ENCODE assay signal across 8 cellular contexts in the genomic region with DNA sequence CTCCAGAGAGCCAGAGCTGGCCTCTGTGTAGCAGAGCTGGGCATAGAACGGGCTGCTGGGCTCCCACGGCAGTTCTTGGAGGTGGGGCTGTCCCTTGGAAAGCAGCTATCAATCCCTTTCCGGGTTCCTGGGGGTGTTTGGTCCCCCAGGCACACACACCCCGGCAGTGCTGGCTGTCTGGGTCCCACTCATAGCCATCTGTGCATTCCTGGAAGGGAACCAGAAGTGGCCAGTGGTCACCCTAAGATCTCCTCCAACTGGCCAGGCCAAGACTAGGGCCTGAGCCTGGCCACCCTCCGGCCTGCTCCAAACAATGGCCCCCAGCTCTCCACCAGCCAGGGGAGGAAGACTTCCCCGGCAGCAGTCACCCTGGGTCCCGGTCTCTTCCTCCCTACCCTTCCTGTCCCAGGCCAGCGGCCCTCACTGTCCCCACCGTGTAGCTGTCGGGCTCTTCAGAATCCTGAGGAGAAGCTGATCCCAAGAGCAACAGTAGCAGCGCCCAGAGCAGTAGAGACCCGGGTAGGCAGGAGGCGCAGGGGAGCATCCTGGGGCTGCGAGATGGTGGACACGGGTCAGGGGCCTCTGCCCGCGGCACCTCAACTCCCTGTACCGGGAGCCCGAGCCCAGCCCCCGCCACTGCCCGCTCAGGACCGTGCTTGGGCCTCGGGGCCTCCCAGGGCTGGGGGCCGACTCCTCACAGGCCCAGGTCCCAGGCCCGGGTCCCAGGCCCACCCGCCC. TPM values are rescaled to one million over a fixed set of nuclear protein-coding genes. Genes with fewer than 3 reads are reported as not detected.
DNase-seq lines count a peak whose midpoint lies in the region; ATAC-seq and TF ChIP-seq lines count a peak whose summit lies in the region.

No MANE protein-coding gene starts in this region.

- ATAC-seq in activated T-cell treated with anti-CD3 and anti-CD28 coated beads, Interleukin-2, amount 50 U/mL, for 72 hours (replicated peaks in 1 of 2): no peak
- ATAC-seq in upper lobe of left lung (ENCODE audit: low FRiP score in 2 of 2): peak in 1 of 2 donors; percentile 19

- no peaks in the 10 kb centered on the region for H3K27me3 ChIP-seq in upper lobe of left lung

- no peaks in the 10 kb centered on the region for H3K27me3 Mint-ChIP-seq in activated T-cell treated with anti-CD3 and anti-CD28 coated beads, Interleukin-2, amount 50 U/mL, for 72 hours (ENCODE audit: low read depth)
- H3K27me3 Mint-ChIP-seq in dendritic cell treated with granulocyte-macrophage colony-stimulating factor and Interleukin-4, amounts not matched to agents 40 ng/mL and 50 ng/mL, for 4 days: peaks cover 25% of the 10 kb centered on the region

- H3K27ac ChIP-seq in mesodermal cell (ENCODE audit: low read depth, low read length, severe bottlenecking) (peak overlapping the region; percentile 10), upper lobe of left lung (peak overlapping the region; percentile 86 to 96 (median 94))

- no peak for TF ChIP-seq POLR2A in upper lobe of left lung (IDR thresholded peaks at IDR 0.05)

- H3K4me1 Mint-ChIP-seq in activated T-cell treated with anti-CD3 and anti-CD28 coated beads, Interleukin-2, amount 50 U/mL, for 72 hours (ENCODE audit: low read depth): peaks cover 18% of the 10 kb centered on the region
- peaks cover 56% of the 10 kb centered on the region for H3K4me1 Mint-ChIP-seq in dendritic cell treated with granulocyte-macrophage colony-stimulating factor and Interleukin-4, amounts not matched to agents 40 ng/mL and 50 ng/mL, for 4 days (ENCODE audit: low read depth)

- intact Hi-C loops in dendritic cell treated with granulocyte-macrophage colony-stimulating factor and Interleukin-4, amounts not matched to agents 40 ng/mL and 50 ng/mL, for 4 days (cut with micrococcal nuclease): no loop called here

- H3K9me3 Mint-ChIP-seq in activated T-cell treated with anti-CD3 and anti-CD28 coated beads, Interleukin-2, amount 50 U/mL, for 72 hours: no peaks in the 10 kb centered on the region
- no peaks in the 10 kb centered on the region for H3K9me3 Mint-ChIP-seq in dendritic cell treated with granulocyte-macrophage colony-stimulating factor and Interleukin-4, amounts not matched to agents 40 ng/mL and 50 ng/mL, for 4 days

- peaks cover 0 to 4% of the 10 kb centered on the region in 2 donors for H3K36me3 Mint-ChIP-seq in activated T-cell treated with anti-CD3 and anti-CD28 coated beads, Interleukin-2, amount 50 U/mL, for 72 hours (ENCODE audit: insufficient read depth in 2 of 2)
- peaks cover 26% of the 10 kb centered on the region for H3K36me3 Mint-ChIP-seq in dendritic cell treated with granulocyte-macrophage colony-stimulating factor and Interleukin-4, amounts not matched to agents 40 ng/mL and 50 ng/mL, for 4 days (ENCODE audit: low read depth)

- H3K36me3 ChIP-seq in mesodermal cell (ENCODE audit: control insufficient read depth, insufficient read depth, low read length) (peaks cover 45% of the 10 kb centered on the region), upper lobe of left lung (peaks cover 0 to 38% (median 7%) of the 10 kb centered on the region in 4 donors)

- H3K4me3 Mint-ChIP-seq in activated T-cell treated with anti-CD3 and anti-CD28 coated beads, Interleukin-2, amount 50 U/mL, for 72 hours: peak overlapping the region; percentile 42 to 64
- peak overlapping the region; percentile 34 for H3K4me3 Mint-ChIP-seq in dendritic cell treated with granulocyte-macrophage colony-stimulating factor and Interleukin-4, amounts not matched to agents 40 ng/mL and 50 ng/mL, for 4 days

- WGBS in mesodermal cell (ENCODE audit: insufficient coverage in 2 of 2), 2 experiments: 36 to 43% methylated on average over 13 to 15 of the region's 26 CpGs
- WGBS in upper lobe of left lung, 2 donors: 43 to 48% methylated on average over 5 to 12 of the region's 26 CpGs

- H3K27ac Mint-ChIP-seq in activated T-cell treated with anti-CD3 and anti-CD28 coated beads, Interleukin-2, amount 50 U/mL, for 72 hours: no peak overlapping the region
- peak overlapping the region; percentile 73 for H3K27ac Mint-ChIP-seq in dendritic cell treated with granulocyte-macrophage colony-stimulating factor and Interleukin-4, amounts not matched to agents 40 ng/mL and 50 ng/mL, for 4 days

- no peak for DNase-seq in activated T-cell treated with anti-CD3 and anti-CD28 coated beads, Interleukin-2, amount 50 U/mL, for 72 hours
- no peak for DNase-seq in activated T-cell treated with anti-CD3 and anti-CD28 coated beads, Interleukin-2, amount 50 U/mL, for 48 hours
- DNase-seq in upper lobe of left lung (peak in 1 of 2 donors; percentile 88), epidermal melanocyte (ENCODE audit: insufficient read length, low spot score) (no peak), NCI-H524 (lab: John Stamatoyannopoulos, UW) (no peak), GM19238 (ENCODE audit: insufficient read length, low spot score) (no peak)

- peaks cover 18% of the 10 kb centered on the region for H3K4me1 ChIP-seq in mesodermal cell (ENCODE audit: control insufficient read depth, insufficient read depth, low read length, poor library complexity, severe bottlenecking)
- peaks cover 17 to 36% (median 29%) of the 10 kb centered on the region in 4 donors for H3K4me1 ChIP-seq in upper lobe of left lung

- no peak for TF ChIP-seq EP300 in upper lobe of left lung (IDR thresholded peaks at IDR 0.05)

- TF ChIP-seq CTCF in upper lobe of left lung (IDR thresholded peaks at IDR 0.05): no peak

- H3K4me3 ChIP-seq in mesodermal cell (ENCODE audit: extremely low read depth, insufficient read depth, low read length, poor library complexity, severe bottlenecking): peak overlapping the region; percentile 58
- H3K4me3 ChIP-seq in upper lobe of left lung: peak overlapping the region; percentile 44 to 65 (median 62)

- H3K9me3 ChIP-seq in mesodermal cell (ENCODE audit: control insufficient read depth, low read length): no peaks in the 10 kb centered on the region
- H3K9me3 ChIP-seq in upper lobe of left lung: no peaks in the 10 kb centered on the region

RNA-seq across cellular contexts. Expression of gene EFEMP2, which starts 0.6 kb away (rescaled TPM):
- 10 to 100 TPM; 22.4 to 26.0 TPM for total RNA-seq in activated T-cell treated with anti-CD3 and anti-CD28 coated beads, Interleukin-2, amount 50 U/mL, for 72 hours
- polyA plus RNA-seq in mesodermal cell (2013, experiment 1 of 2): 142 TPM
- 117 TPM for polyA plus RNA-seq in mesodermal cell (2013, experiment 2 of 2)
- total RNA-seq in upper lobe of left lung: 10 to 100 TPM; 28.8 to 79.6 (median 65.3) TPM

RNA-seq across cellular contexts. Expression of gene CTSW, which starts 7.7 kb away (rescaled TPM):
- total RNA-seq in activated T-cell treated with anti-CD3 and anti-CD28 coated beads, Interleukin-2, amount 50 U/mL, for 72 hours: 10 to 100 TPM; 16.8 to 27.8 TPM
- polyA plus RNA-seq in mesodermal cell (2013, experiment 1 of 2): not detected
- polyA plus RNA-seq in mesodermal cell (2013, experiment 2 of 2): not detected
- 10 to 100 TPM in 3 of 6 donors, 1 to 10 TPM in 3; 2.1 to 20.7 (median 11.4) TPM for total RNA-seq in upper lobe of left lung

RNA-seq across cellular contexts. Expression of gene MUS81, which starts 11.7 kb away (rescaled TPM):
- 10 to 100 TPM; 80.6 to 94.8 TPM for total RNA-seq in activated T-cell treated with anti-CD3 and anti-CD28 coated beads, Interleukin-2, amount 50 U/mL, for 72 hours
- 60.0 TPM for polyA plus RNA-seq in mesodermal cell (2013, experiment 1 of 2)
- polyA plus RNA-seq in mesodermal cell (2013, experiment 2 of 2): 54.2 TPM
- total RNA-seq in upper lobe of left lung: 100 to 1,000 TPM in 1 of 6 donors, 10 to 100 TPM in 5; 41.5 to 182 (median 53.3) TPM

RNA-seq across cellular contexts. Expression of gene CFL1, which starts 14.0 kb away (rescaled TPM):
- total RNA-seq in activated T-cell treated with anti-CD3 and anti-CD28 coated beads, Interleukin-2, amount 50 U/mL, for 72 hours: 100 to 1,000 TPM; 477 to 512 TPM
- 1,174 TPM for polyA plus RNA-seq in mesodermal cell (2013, experiment 1 of 2)
- polyA plus RNA-seq in mesodermal cell (2013, experiment 2 of 2): 958 TPM
- 100 to 1,000 TPM; 358 to 813 (median 768) TPM for total RNA-seq in upper lobe of left lung

RNA-seq across cellular contexts. Expression of gene FIBP, which starts 16.3 kb away (rescaled TPM):
- 10 to 100 TPM; 86.4 to 91.9 TPM for total RNA-seq in activated T-cell treated with anti-CD3 and anti-CD28 coated beads, Interleukin-2, amount 50 U/mL, for 72 hours
- 64.0 TPM for polyA plus RNA-seq in mesodermal cell (2013, experiment 1 of 2)
- polyA plus RNA-seq in mesodermal cell (2013, experiment 2 of 2): 65.6 TPM
- 10 to 100 TPM; 46.8 to 77.7 (median 57.0) TPM for total RNA-seq in upper lobe of left lung
